ENCODE assay signal across 19 cellular contexts in the genomic region with DNA sequence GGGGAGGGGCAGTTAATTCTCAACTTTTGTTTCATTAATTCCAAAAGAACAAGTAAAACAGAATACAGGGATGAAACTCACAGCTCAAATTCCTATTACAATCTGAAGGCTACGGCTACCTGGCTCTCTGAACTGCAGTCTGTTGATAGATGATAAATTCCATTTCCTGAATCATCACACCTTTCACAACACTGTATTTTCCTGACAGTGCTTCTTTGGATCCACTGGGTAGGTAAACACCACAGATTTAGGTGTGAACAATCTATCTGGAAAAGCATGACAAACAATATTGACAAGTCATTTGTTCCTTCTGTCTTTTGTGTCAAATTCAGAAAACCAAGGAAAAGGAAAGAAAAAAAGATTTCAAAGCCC.
A peak's percentile ranks its signal among the peaks of the same experiment; 100 is the strongest.
DNase-seq lines count a peak whose midpoint lies in the region; ATAC-seq and TF ChIP-seq lines count a peak whose summit lies in the region.
"Had no signal": no experiment of that assay in that cellular context is flagged by ENCODE, and none has a peak within 500 bp of the region (broad histone marks: within the 10 kb centered on the region; RNA-seq: fewer than 3 reads in every experiment).

No MANE protein-coding gene starts in this region.

- no peaks in the 10 kb centered on the region for H3K9me3 ChIP-seq in HUES6 (ENCODE audit: control insufficient read depth, insufficient read depth, low read depth, low read length)
- H3K9me3 ChIP-seq in colonic mucosa = no peaks in the 10 kb centered on the region
- H3K9me3 ChIP-seq in iPS-20b (ENCODE audit: insufficient read depth, low read depth, low read length) = no peaks in the 10 kb centered on the region
- H3K9me3 ChIP-seq: Caco-2 had no signal

- DNase-seq in colonic mucosa (no peak), renal cortical epithelial cell (ENCODE audit: low read depth) (peak; percentile 2), NCI-H187 treated with DMSO at 0.1 percent for 48 hours (lab: John Stamatoyannopoulos, UW) (no peak)
- DNase-seq in activated CD4-positive, CD25-positive, alpha-beta regulatory T cell (lab: John Stamatoyannopoulos, UW) = no peak
- no peak for DNase-seq in activated CD4-positive, alpha-beta T cell treated with anti-CD3 and anti-CD28 coated beads, Interleukin-2, amount 50 U/mL, for 48 hours
- DNase-seq: Caco-2; CD4-positive, alpha-beta T cell; DMS 273 treated with DMSO at 0.1 percent for 48 hours; MV-4-11; NCI-H1694; NCI-H2081 treated with DMSO at 0.1 percent for 48 hours; NCI-H2171 treated with DMSO at 0.1 percent for 48 hours; NCI-H524 treated with DMSO at 0.1 percent for 48 hours; NCI-H82; OCI-M1; SHP77 had no signal

- TF ChIP-seq CTCF in colonic mucosa (IDR thresholded peaks at IDR 0.05) = no peak

- H3K4me1 ChIP-seq in HUES6 (ENCODE audit: control insufficient read depth, insufficient read depth, low read length) (peaks cover 39% of the 10 kb centered on the region), colonic mucosa (no peaks in the 10 kb centered on the region), iPS-20b (ENCODE audit: insufficient read depth, low read length) (peaks cover 17% of the 10 kb centered on the region; the same call in 1 of the 2 replicates)
- H3K4me1 ChIP-seq: Caco-2 had no signal

- H3K4me3 ChIP-seq in HUES6 (ENCODE audit: low read depth, low read length) (peak overlapping the region; percentile 5; the same call in 1 of the 2 replicates), colonic mucosa (no peak overlapping the region), iPS-20b (ENCODE audit: low read length) (peak overlapping the region; percentile 36; the same call in 1 of the 2 replicates)

- H3K36me3 ChIP-seq in HUES6 (ENCODE audit: control insufficient read depth, insufficient read depth, low read length) (peaks cover 5% of the 10 kb centered on the region; the same call in 1 of the 2 replicates), colonic mucosa (no peaks in the 10 kb centered on the region), iPS-20b (ENCODE audit: insufficient read depth, low read depth, low read length) (no peaks in the 10 kb centered on the region)

- no peak for ATAC-seq in GM21526 (IDR thresholded peaks at IDR 0.05; ENCODE audit: low FRiP score, unreplicated experiment)

- intact Hi-C loops in colonic mucosa (cut with DNase I) = no loop called here

- no peak overlapping the region for H3K9ac ChIP-seq in HUES6 (ENCODE audit: low read length)
- no peak overlapping the region for H3K9ac ChIP-seq in colonic mucosa (ENCODE audit: low read depth in 2 of 2, low read length in 2 of 2)
- 0 out of 2 replicates have a peak overlapping the region, but pooled peaks have one; percentile 7 for H3K9ac ChIP-seq in iPS-20b (ENCODE audit: low read depth, low read length)

- H3K27ac ChIP-seq in HUES6 (ENCODE audit: low read depth, low read length) (no peak overlapping the region), colonic mucosa (peak overlapping the region; percentile 25), iPS-20b (ENCODE audit: low read length) (peak overlapping the region; percentile 58)

- no peaks in the 10 kb centered on the region for H3K27me3 ChIP-seq in HUES6 (ENCODE audit: control insufficient read depth, insufficient read depth, low read length)
- no peaks in the 10 kb centered on the region for H3K27me3 ChIP-seq in colonic mucosa
- no peaks in the 10 kb centered on the region for H3K27me3 ChIP-seq in iPS-20b (ENCODE audit: insufficient read depth, low read length)
